Comparison of ENCODE assay signal across 7 cellular contexts in the genomic region with DNA sequence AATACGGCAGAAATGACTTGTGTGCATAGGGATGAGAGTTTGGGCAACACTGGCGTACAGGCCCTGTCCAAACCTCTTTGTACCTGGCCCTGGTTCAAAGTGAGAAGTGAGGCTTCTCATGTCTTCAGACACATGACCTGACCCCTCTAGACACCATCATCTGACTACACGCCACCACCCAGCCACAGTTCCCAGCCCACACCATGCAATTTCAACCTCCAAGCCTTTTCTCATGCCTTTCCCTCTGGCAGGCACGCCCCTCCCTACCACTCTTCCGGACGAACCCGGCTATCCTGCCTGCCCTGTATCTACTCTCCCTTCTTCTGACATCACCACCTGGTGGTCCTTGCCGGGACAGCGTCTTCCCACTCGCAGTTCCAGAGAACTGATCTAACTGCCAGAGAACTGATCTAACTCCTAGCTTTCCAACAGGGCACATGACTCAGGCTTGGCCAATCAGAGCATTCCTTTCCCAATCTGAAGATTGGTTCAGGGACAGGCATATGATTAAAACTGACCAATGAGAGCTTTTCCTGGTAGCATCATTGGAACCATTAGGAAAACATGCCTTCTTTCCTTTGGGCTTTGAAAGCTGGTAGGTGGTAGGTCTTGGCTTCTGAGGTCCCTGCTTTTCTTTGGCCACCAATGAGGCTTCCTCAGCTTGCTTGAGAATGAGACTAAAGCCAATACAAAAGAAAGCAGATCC.
DNase-seq lines count a peak whose midpoint lies in the region; ATAC-seq lines count a peak whose summit lies in the region.

No MANE protein-coding gene starts in this region.

- no peaks in the 10 kb centered on the region for H3K27me3 ChIP-seq in layer of hippocampus (ENCODE audit: control insufficient read depth, insufficient read depth, low read length)

- H3K4me3 ChIP-seq in GM08714 (ENCODE audit: low read length): peak overlapping the region; percentile 29; the same call in 1 of the 2 replicates

- peak overlapping the region; percentile 41 for H3K27ac ChIP-seq in caudate nucleus (ENCODE audit: low read depth, low read length)
- peak overlapping the region; percentile 21 for H3K27ac ChIP-seq in layer of hippocampus (ENCODE audit: low read depth, low read length)

- peak; percentile 57 for DNase-seq in LoVo (ENCODE audit: low spot score)
- peak; percentile 21 for DNase-seq in T follicular helper cell (ENCODE audit: low read depth)
- peak in 28 of 61 donors; percentile 3 to 41 (median 16) for DNase-seq in caudate nucleus (lab: John Stamatoyannopoulos, UW)
- peak; percentile 46 to 47 for DNase-seq in stimulated activated CD4-positive, alpha-beta T cell treated with anti-CD3 and anti-CD28 coated beads, Interleukin-4, amount 100 ng/mL, for 4 hours

- ATAC-seq in GM21786 (IDR thresholded peaks at IDR 0.05; ENCODE audit: unreplicated experiment): peak; percentile 39
